In genomic region chr5:56279979-56280378, GRCh38 we compare ENCODE assay signal across 1 cellular context.
A peak's percentile ranks its signal among the peaks of the same experiment; 100 is the strongest.
TF ChIP-seq lines count a peak whose summit lies in the region.

No MANE protein-coding gene starts in this region.

TF ChIP-seq in SK-N-SH, 30 proteins besides CTCF, POLR2A, EP300 and RAD21 (continued from another document):
- no peak for TF ChIP-seq REST (IDR thresholded peaks at IDR 0.05; ENCODE audit: low read depth, low read length)
- no peak for TF ChIP-seq FOXM1 (IDR thresholded peaks at IDR 0.05; ENCODE audit: low read depth)
- no peak for TF ChIP-seq MAX (IDR thresholded peaks at IDR 0.05; ENCODE audit: low read depth)
- no peak for TF ChIP-seq MEF2A (IDR thresholded peaks at IDR 0.05; ENCODE audit: borderline replicate concordance, low read depth)
- TF ChIP-seq RCOR1 (IDR thresholded peaks at IDR 0.05; ENCODE audit: low read length): no peak
- TF ChIP-seq PBX3 (IDR thresholded peaks at IDR 0.05): peak; percentile 72
- TF ChIP-seq USF1 (IDR thresholded peaks at IDR 0.05; ENCODE audit: borderline replicate concordance, low read depth): no peak
- TF ChIP-seq NFIC (IDR thresholded peaks at IDR 0.05; ENCODE audit: borderline replicate concordance): peak; percentile 96
- TF ChIP-seq ELF1 (IDR thresholded peaks at IDR 0.05): no peak
- no peak for TF ChIP-seq GABPA (IDR thresholded peaks at IDR 0.05; ENCODE audit: low read depth)
- no peak for TF ChIP-seq MXI1 (IDR thresholded peaks at IDR 0.05; ENCODE audit: low read depth, low read length)
